ENCODE assay signal across 36 cellular contexts in the genomic region with DNA sequence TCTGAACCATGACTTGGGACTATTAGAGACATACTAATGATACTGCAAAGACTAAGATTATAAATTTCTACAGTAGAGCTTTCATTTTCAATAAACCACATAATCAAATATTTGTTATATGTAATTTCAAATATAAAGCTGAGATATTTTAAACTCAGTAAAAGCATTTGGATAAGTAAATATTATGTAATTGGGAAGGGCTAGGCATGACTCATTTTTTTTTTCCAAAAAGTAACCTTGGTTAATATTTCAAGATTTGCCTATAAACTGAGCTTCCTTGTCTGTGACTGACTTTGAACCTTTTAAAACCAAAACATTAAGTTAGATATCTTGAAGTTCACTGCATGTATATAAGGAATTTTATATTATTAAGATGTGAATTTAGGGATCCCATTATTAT.
"Had no signal": no experiment of that assay in that cellular context is flagged by ENCODE, and none has a peak within 500 bp of the region (broad histone marks: within the 10 kb centered on the region; RNA-seq: fewer than 3 reads in every experiment).

No MANE protein-coding gene starts in this region.

- H3K4me3 Mint-ChIP-seq: activated CD8-positive, alpha-beta T cell treated with anti-CD3 and anti-CD28 coated beads for 36 hours; activated naive CD4-positive, alpha-beta T cell treated with anti-CD3 and anti-CD28 coated beads for 36 hours; activated T-cell treated with anti-CD3 and anti-CD28 coated beads, Interleukin-2, amount 50 U/mL, for 24 hours; activated T-helper 1 cell treated with anti-CD3 and anti-CD28 coated beads, Interleukin-12 subunit alpha, Interleukin-12 subunit beta, Interleukin-2, Interleukin-4 antibody, amounts not matched to agents 30 ng/mL and 10 ng/mL and 1 ng/mL, durations not matched to agents 14 hours and 24 hours and 36 hours had no signal

- H3K9me3 Mint-ChIP-seq: activated CD8-positive, alpha-beta T cell treated with anti-CD3 and anti-CD28 coated beads for 36 hours; activated naive CD4-positive, alpha-beta T cell treated with anti-CD3 and anti-CD28 coated beads for 36 hours; activated naive CD4-positive, alpha-beta T cell treated with anti-CD3 and anti-CD28 coated beads, Interleukin-2, amount 50 U/mL, for 72 hours; activated T-cell treated with anti-CD3 and anti-CD28 coated beads, Interleukin-2, amount 50 U/mL, for 24 hours; activated T-helper 1 cell treated with anti-CD3 and anti-CD28 coated beads, Interleukin-12 subunit alpha, Interleukin-12 subunit beta, Interleukin-2, Interleukin-4 antibody, amounts not matched to agents 30 ng/mL and 10 ng/mL and 1 ng/mL, durations not matched to agents 14 hours and 24 hours and 36 hours had no signal

- H2AFZ ChIP-seq: PC-9 had no signal

- H3K27me3 ChIP-seq: adrenal gland, body of pancreas, breast epithelium had no signal

- H3K4me1 ChIP-seq: breast epithelium had no signal

- H3K9me3 ChIP-seq: adrenal gland, body of pancreas, breast epithelium had no signal

- H3K27ac Mint-ChIP-seq: activated CD8-positive, alpha-beta T cell treated with anti-CD3 and anti-CD28 coated beads for 36 hours; activated naive CD4-positive, alpha-beta T cell treated with anti-CD3 and anti-CD28 coated beads for 36 hours; activated naive CD4-positive, alpha-beta T cell treated with anti-CD3 and anti-CD28 coated beads, Interleukin-2, amount 50 U/mL, for 72 hours; activated T-cell treated with anti-CD3 and anti-CD28 coated beads, Interleukin-2, amount 50 U/mL, for 24 hours; activated T-helper 1 cell treated with anti-CD3 and anti-CD28 coated beads, Interleukin-12 subunit alpha, Interleukin-12 subunit beta, Interleukin-2, Interleukin-4 antibody, amounts not matched to agents 30 ng/mL and 10 ng/mL and 1 ng/mL, durations not matched to agents 14 hours and 24 hours and 36 hours had no signal

- ATAC-seq: activated CD8-positive, alpha-beta T cell treated with anti-CD3 and anti-CD28 coated beads for 36 hours; activated naive CD4-positive, alpha-beta T cell treated with anti-CD3 and anti-CD28 coated beads, Interleukin-2, amount 50 U/mL, for 72 hours; body of pancreas had no signal

- H3K27me3 Mint-ChIP-seq: activated CD8-positive, alpha-beta T cell treated with anti-CD3 and anti-CD28 coated beads for 36 hours; activated T-cell treated with anti-CD3 and anti-CD28 coated beads, Interleukin-2, amount 50 U/mL, for 24 hours had no signal

- FAIRE-seq: astrocyte, RCC 7860 had no signal

- H3K27ac ChIP-seq: adrenal gland, body of pancreas, breast epithelium, KMS-11, PC-9, RWPE1, WERI-Rb-1 had no signal

- DNase-seq: activated CD4-positive, alpha-beta T cell treated with anti-CD3 and anti-CD28 coated beads for 1 hour; activated CD4-positive, alpha-beta T cell treated with anti-CD3 and anti-CD28 coated beads for 48 hours; activated CD4-positive, CD25-positive, alpha-beta regulatory T cell; activated CD8-positive, alpha-beta T cell treated with anti-CD3 and anti-CD28 coated beads for 36 hours; activated gamma-delta T cell treated with Interleukin-2 at 50 U/mL for 16 hours; activated naive CD4-positive, alpha-beta T cell treated with anti-CD3 and anti-CD28 coated beads for 36 hours; activated T-cell treated with anti-CD3 and anti-CD28 coated beads, Interleukin-2, amount 50 U/mL, for 24 hours; adrenal gland; body of pancreas; caudate nucleus; MM.1S; NCI-H1092 treated with DMSO at 0.1 percent for 48 hours; NCI-H1417; NCI-H146; NCI-H187; NCI-H2029 treated with DMSO at 0.1 percent for 48 hours; NCI-H2107; NCI-H2171; NCI-H510A; NCI-H526; NCI-H748 treated with DMSO at 0.1 percent for 48 hours; NK-92 treated with Interleukin-12 subunit alpha and Interleukin-12 subunit beta, amount 100 ng/mL, for 24 hours; PC-9; Right ventricle myocardium superior; SW 1271; T-helper 1 cell; T-helper 2 cell; T-helper 9 cell; WERI-Rb-1 had no signal

- H3K36me3 ChIP-seq: adrenal gland, breast epithelium, WERI-Rb-1 had no signal

- H3K4me2 ChIP-seq: KMS-11, PC-9 had no signal

- H3K4me3 ChIP-seq: adrenal gland, body of pancreas, breast epithelium, PC-9 had no signal

- H3K36me3 Mint-ChIP-seq: activated naive CD4-positive, alpha-beta T cell treated with anti-CD3 and anti-CD28 coated beads, Interleukin-2, amount 50 U/mL, for 72 hours had no signal

- H3K9ac ChIP-seq: KMS-11 had no signal
